ENCODE assay signal across 8 cellular contexts in genomic region chr19:796692-797527, GRCh38. TPM values are rescaled to one million over a fixed set of nuclear protein-coding genes. Genes with fewer than 3 reads are reported as not detected.
DNase-seq lines count a peak whose midpoint lies in the region; ATAC-seq and TF ChIP-seq lines count a peak whose summit lies in the region.

TSS of gene PTBP1 (plus strand) at chr19:797452. CDS start at chr19:797498, 46 bp downstream.

- peak within 1 kb of the TSS; percentile 89 for H3K4me2 ChIP-seq in H9 (ENCODE audit: insufficient read depth, insufficient read length, low read length)

- peaks cover 37% of the 10 kb centered on the region for H3K36me3 ChIP-seq in MG63

- H3K9me3 ChIP-seq in H9 (ENCODE audit: control insufficient read depth, low read depth, low read length), result no peaks in the 10 kb centered on the region
- H3K9me3 ChIP-seq in MG63, result no peaks in the 10 kb centered on the region

- no peak within 1 kb of the TSS for H2AFZ ChIP-seq in H9 (ENCODE audit: low read length)

- H3K79me2 ChIP-seq in H9 (ENCODE audit: insufficient read depth, low read length), result peaks cover 38% of the 10 kb centered on the region

- peaks cover 23 to 33% (median 33%) of the 10 kb centered on the region in 3 experiments; a peak in 6 of 7 replicates for H3K36me3 Mint-ChIP-seq in H9 (ENCODE audit: insufficient read depth in 1 of 3, low read depth in 3 of 3)
- peaks cover 14% of the 10 kb centered on the region for H3K36me3 Mint-ChIP-seq in natural killer cell treated with Interleukin-12 subunit alpha and Interleukin-12 subunit beta and Interleukin-15 and Interleukin-18, amount 100 ng/mL, for 72 hours

- H3K79me1 ChIP-seq in H9 (ENCODE audit: insufficient read depth, low read depth, low read length, poor library complexity, severe bottlenecking), result peaks cover 3% of the 10 kb centered on the region

- no peak within 1 kb of the TSS for H3K56ac ChIP-seq in H9 (ENCODE audit: insufficient read length, low read depth, low read length)

- H3K18ac ChIP-seq in H9 (ENCODE audit: insufficient read length, low read depth, low read length), result peak within 1 kb of the TSS; percentile 31

- H3K4me3 ChIP-seq in MG63, result peak within 1 kb of the TSS; percentile 80
- peak within 1 kb of the TSS; percentile 92 for H3K4me3 ChIP-seq in fibroblast of pulmonary artery (replicated peaks; ENCODE audit: low read depth, low read length)

- H3K23me2 ChIP-seq in H9 (ENCODE audit: insufficient read length, low read depth, low read length, poor library complexity, severe bottlenecking), result peaks cover 9% of the 10 kb centered on the region

- H3K23ac ChIP-seq in H9 (ENCODE audit: insufficient read length, low read depth, low read length), result no peak within 1 kb of the TSS

- no peak within 1 kb of the TSS for H3K4ac ChIP-seq in H9 (ENCODE audit: low read depth, low read length)

- no peak within 1 kb of the TSS for H2BK12ac ChIP-seq in H9 (ENCODE audit: insufficient read length, low read depth, low read length)

- H4K8ac ChIP-seq in H9 (replicated peaks; ENCODE audit: insufficient read length, low read depth, low read length), result no peak within 1 kb of the TSS

- H2AK5ac ChIP-seq in H9 (ENCODE audit: insufficient read length, low read length), result no peak within 1 kb of the TSS

- TF ChIP-seq CTCF in H9 (conservative IDR thresholded peaks at IDR 0.05) (no peak), fibroblast of pulmonary artery (IDR thresholded peaks at IDR 0.05; ENCODE audit: low read length, missing control alignments) (no peak)

- H3K14ac ChIP-seq in H9 (ENCODE audit: insufficient read depth, low read length), result peak within 1 kb of the TSS; percentile 77

- WGBS in H9 (ENCODE audit: extremely low coverage, insufficient read length, low lambda C conversion rate), result no CpG with 5 or more reads among the region's 83 CpGs

- no peaks in the 10 kb centered on the region; a peak in 1 of 5 replicates for H3K9me3 Mint-ChIP-seq in H9
- no peaks in the 10 kb centered on the region for H3K9me3 Mint-ChIP-seq in natural killer cell treated with Interleukin-12 subunit alpha and Interleukin-12 subunit beta and Interleukin-15 and Interleukin-18, amount 100 ng/mL, for 72 hours

- H2BK15ac ChIP-seq in H9 (ENCODE audit: low read depth, low read length), result no peak within 1 kb of the TSS

- no peak within 1 kb of the TSS for H2BK20ac ChIP-seq in H9 (ENCODE audit: low read depth, low read length, poor library complexity, severe bottlenecking)

- no peak within 1 kb of the TSS for H3T11ph ChIP-seq in H9 (ENCODE audit: low read length)

- H3K4me1 ChIP-seq in H9 (ENCODE audit: insufficient read depth, low read length), result no peaks in the 10 kb centered on the region; the same call in 1 of the 2 replicates

- H2BK120ac ChIP-seq in H9 (ENCODE audit: low read depth, low read length, poor library complexity, severe bottlenecking), result no peak within 1 kb of the TSS

- H3K27ac Mint-ChIP-seq in H9, result peak within 1 kb of the TSS; percentile 95 to 98 (median 97); a peak in 6 of 7 replicates
- H3K27ac Mint-ChIP-seq in natural killer cell treated with Interleukin-12 subunit alpha and Interleukin-12 subunit beta and Interleukin-15 and Interleukin-18, amount 100 ng/mL, for 72 hours, result peak within 1 kb of the TSS; percentile 84 to 94

- peak; percentile 100 for DNase-seq in ELR (ENCODE audit: low read depth)
- DNase-seq in H9, result peak; percentile 100
- DNase-seq in MG63, result peak; percentile 98
- DNase-seq in SHP77 treated with DMSO at 0.1 percent for 48 hours (lab: John Stamatoyannopoulos, UW), result peak; percentile 98
- DNase-seq in activated effector memory CD4-positive, alpha-beta T cell treated with anti-CD3 and anti-CD28 coated beads, Interleukin-2, amount 50 U/mL, for 16 hours, result peak; percentile 100
- peak; percentile 100 for DNase-seq in fibroblast of pulmonary artery (ENCODE audit: low read depth)
- peak; percentile 100 for DNase-seq in natural killer cell treated with Interleukin-12 subunit alpha and Interleukin-12 subunit beta and Interleukin-15 and Interleukin-18, amount 100 ng/mL, for 72 hours (ENCODE audit: low spot score)
- peak; percentile 98 for DNase-seq in stimulated activated naive CD8-positive, alpha-beta T cell treated with anti-CD3 and anti-CD28 coated beads, Interleukin-15, Interleukin-2, amounts not matched to agents 100 U/mL and 50 U/mL, for 24 hours

- H3K4me3 Mint-ChIP-seq in H9, result peak within 1 kb of the TSS; percentile 91 to 93
- peak within 1 kb of the TSS; percentile 91 for H3K4me3 Mint-ChIP-seq in natural killer cell treated with Interleukin-12 subunit alpha and Interleukin-12 subunit beta and Interleukin-15 and Interleukin-18, amount 100 ng/mL, for 72 hours

- no peaks in the 10 kb centered on the region for H3K27me3 Mint-ChIP-seq in H9 (ENCODE audit: low read depth)
- no peaks in the 10 kb centered on the region for H3K27me3 Mint-ChIP-seq in natural killer cell treated with Interleukin-12 subunit alpha and Interleukin-12 subunit beta and Interleukin-15 and Interleukin-18, amount 100 ng/mL, for 72 hours

- no peak within 1 kb of the TSS for H2BK5ac ChIP-seq in H9 (ENCODE audit: insufficient read length, low read length)

- H3K4me1 Mint-ChIP-seq in H9, result peaks cover 21 to 33% of the 10 kb centered on the region in 2 experiments
- peaks cover 21 to 31% of the 10 kb centered on the region in 2 donors for H3K4me1 Mint-ChIP-seq in natural killer cell treated with Interleukin-12 subunit alpha and Interleukin-12 subunit beta and Interleukin-15 and Interleukin-18, amount 100 ng/mL, for 72 hours (ENCODE audit: low read depth in 2 of 2)

- H3K9ac ChIP-seq in H9 (ENCODE audit: extremely low read depth, insufficient read length, low read length), result peak within 1 kb of the TSS; percentile 95

- no peaks in the 10 kb centered on the region for H3K27me3 ChIP-seq in H9 (ENCODE audit: insufficient read depth, low read length)
- H3K27me3 ChIP-seq in MG63, result no peaks in the 10 kb centered on the region

- no peak within 1 kb of the TSS for H4K5ac ChIP-seq in H9 (ENCODE audit: insufficient read length, low read depth, low read length)

- no peak within 1 kb of the TSS for H4K91ac ChIP-seq in H9 (ENCODE audit: insufficient read length, low read depth, low read length)

- ATAC-seq in natural killer cell treated with Interleukin-12 subunit alpha and Interleukin-12 subunit beta and Interleukin-15 and Interleukin-18, amount 100 ng/mL, for 72 hours, result peak; percentile 92 to 93
- ATAC-seq in stimulated activated naive CD8-positive, alpha-beta T cell treated with anti-CD3 and anti-CD28 coated beads, Interleukin-15, Interleukin-2, amounts not matched to agents 100 U/mL and 50 U/mL, for 24 hours, result peak; percentile 86

- no peak within 1 kb of the TSS for H3K27ac ChIP-seq in H9 (ENCODE audit: insufficient read length, low read depth, low read length)

- H4K20me1 ChIP-seq in H9 (ENCODE audit: control insufficient read depth, insufficient read depth, insufficient read length), result peaks cover 4% of the 10 kb centered on the region

RNA-seq across cellular contexts. Expression of gene PTBP1, which starts in this region (rescaled TPM):
- 712 and 748 TPM in 2 replicates for total RNA-seq in H9 (2021)
- 197 and 260 TPM in 2 replicates for total RNA-seq in MG63 (2014; rRNA removed; shearing (Covaris generic); ENCODE audit: low replicate concordance)
- total RNA-seq in natural killer cell treated with Interleukin-12 subunit alpha and Interleukin-12 subunit beta and Interleukin-15 and Interleukin-18, amount 100 ng/mL, for 72 hours, result 100 to 1,000 TPM; 604 to 619 TPM
